ENCODE assay signal across 10 cellular contexts in the genomic region with DNA sequence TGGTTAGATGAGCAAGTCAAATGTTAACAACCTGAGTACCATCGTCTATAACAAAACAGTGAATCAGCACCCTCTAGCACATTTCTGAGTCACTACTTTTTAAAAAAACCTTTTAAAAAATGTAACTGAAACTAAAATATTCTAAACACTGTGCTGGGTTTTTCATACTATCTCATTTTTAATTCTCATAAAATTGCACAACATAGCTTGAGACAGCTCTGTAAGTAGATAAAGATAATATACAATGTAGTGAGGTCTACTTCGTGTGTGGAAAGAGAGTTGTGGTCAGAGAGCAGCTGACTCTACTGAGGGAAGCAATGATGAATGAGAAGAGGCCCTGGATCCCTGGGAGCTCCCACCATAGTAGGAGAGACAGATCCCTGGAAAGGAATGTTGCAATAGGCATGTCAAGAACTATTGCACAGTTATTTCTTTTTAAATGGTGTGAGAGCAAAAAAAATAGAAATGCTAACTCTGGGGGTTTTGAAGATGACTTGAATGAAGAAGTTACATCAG. TPM values are rescaled to one million over a fixed set of nuclear protein-coding genes. Genes with fewer than 3 reads are reported as not detected.
A peak's percentile ranks its signal among the peaks of the same experiment; 100 is the strongest.
DNase-seq lines count a peak whose midpoint lies in the region; FAIRE-seq and TF ChIP-seq lines count a peak whose summit lies in the region.
"Had no signal": no experiment of that assay in that cellular context is flagged by ENCODE, and none has a peak within 500 bp of the region (broad histone marks: within the 10 kb centered on the region; RNA-seq: fewer than 3 reads in every experiment).

No MANE protein-coding gene starts in this region.

- no peak overlapping the region for H3K27ac ChIP-seq in testis

- peaks cover 56% of the 10 kb centered on the region for H3K4me1 Mint-ChIP-seq in osteocyte (ENCODE audit: unreplicated experiment)

- H3K36me3 ChIP-seq in testis (ENCODE audit: low read depth, missing control alignments) = no peaks in the 10 kb centered on the region
- H3K36me3 ChIP-seq: adrenal gland had no signal

- H3K9me3 Mint-ChIP-seq in osteocyte (ENCODE audit: unreplicated experiment) = no peaks in the 10 kb centered on the region

- no peaks in the 10 kb centered on the region for H3K36me3 Mint-ChIP-seq in osteocyte (ENCODE audit: unreplicated experiment)

- H3K9me3 ChIP-seq in testis = no peaks in the 10 kb centered on the region
- H3K9me3 ChIP-seq: adrenal gland had no signal

- H3K27me3 Mint-ChIP-seq in osteocyte (ENCODE audit: unreplicated experiment) = no peaks in the 10 kb centered on the region

- FAIRE-seq in GM12891 (lab: Jason Lieb, UNC) = no peak
- FAIRE-seq: GM18507 had no signal

- WGBS in testis, 2 donors = 30 to 33% methylated on average over 2 of the region's 2 CpGs

- TF ChIP-seq CTCF in osteocyte (IDR thresholded peaks at IDR 0.05) = peak; percentile 34
- TF ChIP-seq CTCF in testis (IDR thresholded peaks at IDR 0.05) = no peak

- peak overlapping the region; percentile 28 for H3K4me3 Mint-ChIP-seq in osteocyte (ENCODE audit: unreplicated experiment)

- TF ChIP-seq POLR2A in testis (IDR thresholded peaks at IDR 0.05) (no peak), GM12891 (IDR thresholded peaks at IDR 0.05; ENCODE audit: low read depth, low read length) (no peak)

- peak overlapping the region; percentile 94 for H3K27ac Mint-ChIP-seq in osteocyte (ENCODE audit: unreplicated experiment)

- DNase-seq in GM04504 (ENCODE audit: low read depth) (peak; percentile 94), NCI-H2029 treated with DMSO at 0.1 percent for 48 hours (lab: John Stamatoyannopoulos, UW) (peak; percentile 95), dedifferentiated amniotic fluid mesenchymal stem cell (ENCODE audit: extremely low spot score) (peak; percentile 89), osteocyte (ENCODE audit: extremely low spot score, unreplicated experiment) (no peak), testis (no peak), head of caudate nucleus (no peak), GM12891 (ENCODE audit: insufficient read length, low spot score) (no peak)
- DNase-seq in activated CD4-positive, alpha-beta T cell treated with anti-CD3 and anti-CD28 coated beads, Interleukin-2, amount 50 U/mL, for 1 hour = no peak

- H3K27me3 ChIP-seq in testis = no peaks in the 10 kb centered on the region
- H3K27me3 ChIP-seq: adrenal gland had no signal

- H3K4me3 ChIP-seq in testis = no peak overlapping the region
- H3K4me3 ChIP-seq: adrenal gland had no signal

- intact Hi-C loops in testis (cut with DNase I; ENCODE audit: low total_unique reads) = no loop called here
- intact Hi-C loops in head of caudate nucleus (cut with DNase I) = no loop called here

- H3K4me1 ChIP-seq in testis = no peaks in the 10 kb centered on the region

TF ChIP-seq in GM12891, 5 proteins besides CTCF, POLR2A, EP300 and RAD21:
- TF ChIP-seq POLR2AphosphoS5 (IDR thresholded peaks at IDR 0.05; ENCODE audit: low read depth, low read length) = no peak
- TF ChIP-seq SPI1 (IDR thresholded peaks at IDR 0.05; ENCODE audit: low read depth, low read length) = no peak
- TF ChIP-seq POU2F2 (IDR thresholded peaks at IDR 0.05; ENCODE audit: low read depth, low read length) = no peak
- TF ChIP-seq PAX5 (IDR thresholded peaks at IDR 0.05; ENCODE audit: insufficient read depth, low read length, severe bottlenecking) = no peak
- no peak for TF ChIP-seq TAF1 (IDR thresholded peaks at IDR 0.05; ENCODE audit: low read depth, low read length)
TF ChIP-seq in GM12891: peak in this region for 0.

RNA-seq across cellular contexts. Expression of a gene that starts 13.6 kb away (rescaled TPM):
- total RNA-seq in osteocyte = 0.94 and 1.3 TPM in 2 replicates
- 10 to 100 TPM in 1 of 2 donors, 1 to 10 TPM in 1; 9.7 to 10.4 TPM for total RNA-seq in testis
- polyA plus RNA-seq in testis (ENCODE audit: insufficient read depth, low read depth, low replicate concordance) = 15.7 TPM
- polyA plus RNA-seq in GM12891 (2012; ENCODE audit: low read depth, missing spikeins) = 33.1 TPM

Comparison
In these comparisons a context has a peak if more than half of its experiments do, and no peak if none do; other contexts are left out.
1. DNase-seq: peak in GM04504 (single experiment), NCI-H2029 treated with DMSO at 0.1 percent for 48 hours (single experiment) and dedifferentiated amniotic fluid mesenchymal stem cell (single experiment); none in osteocyte (single experiment), testis (single experiment), head of caudate nucleus (0 of 42), activated CD4-positive, alpha-beta T cell treated with anti-CD3 and anti-CD28 coated beads, Interleukin-2, amount 50 U/mL, for 1 hour (single experiment) and GM12891 (single experiment).